In genomic region chr1:199759268-199759724, GRCh38 we compare ENCODE assay signal across 14 cellular contexts.
DNase-seq lines count a peak whose midpoint lies in the region; ATAC-seq and TF ChIP-seq lines count a peak whose summit lies in the region.
"Had no signal": no experiment of that assay in that cellular context is flagged by ENCODE, and none has a peak within 500 bp of the region (broad histone marks: within the 10 kb centered on the region; RNA-seq: fewer than 3 reads in every experiment).

No MANE protein-coding gene starts in this region.

- H3K4me3 ChIP-seq in fibroblast of the aortic adventitia (ENCODE audit: low read depth, low read length) (no peak overlapping the region), retinal pigment epithelial cell (ENCODE audit: low read length) (no peak overlapping the region), sigmoid colon (no peak overlapping the region)
- H3K4me3 ChIP-seq: body of pancreas, right lobe of liver had no signal

- H3K27ac ChIP-seq in sigmoid colon = no peak overlapping the region
- H3K27ac ChIP-seq: body of pancreas, right lobe of liver had no signal

- TF ChIP-seq CTCF in fibroblast of the aortic adventitia (IDR thresholded peaks at IDR 0.05; ENCODE audit: insufficient read depth, low read length) (no peak), retinal pigment epithelial cell (conservative IDR thresholded peaks at IDR 0.05; ENCODE audit: low read depth, low read length) (no peak), sigmoid colon (IDR thresholded peaks at IDR 0.05) (no peak)

- no peaks in the 10 kb centered on the region for H3K9me3 ChIP-seq in sigmoid colon
- H3K9me3 ChIP-seq: body of pancreas, right lobe of liver had no signal

- TF ChIP-seq EP300 in sigmoid colon (IDR thresholded peaks at IDR 0.05) = no peak

- no peaks in the 10 kb centered on the region for H3K36me3 ChIP-seq in sigmoid colon
- H3K36me3 ChIP-seq: right lobe of liver had no signal

- 47 to 77% methylated on average over 3 of the region's 3 CpGs for WGBS in sigmoid colon, 2 donors

- TF ChIP-seq POLR2A in sigmoid colon (IDR thresholded peaks at IDR 0.05) = no peak

- intact Hi-C loops in sigmoid colon (cut with DNase I) = no loop called here

- H3K27me3 ChIP-seq in sigmoid colon = no peaks in the 10 kb centered on the region
- H3K27me3 ChIP-seq: body of pancreas, right lobe of liver had no signal

- H3K4me1 ChIP-seq in sigmoid colon = no peaks in the 10 kb centered on the region
- H3K4me1 ChIP-seq: body of pancreas, right lobe of liver had no signal

- DNase-seq in HCEC 1CT = peak; percentile 76
- peak; percentile 69 for DNase-seq in RPMI7951 (ENCODE audit: low read depth)
- peak; percentile 11 for DNase-seq in fibroblast of the aortic adventitia (ENCODE audit: low read depth)
- DNase-seq in retinal pigment epithelial cell (ENCODE audit: low read depth) = peak; percentile 34
- DNase-seq in sigmoid colon = no peak
- no peak for DNase-seq in CD1c-positive myeloid dendritic cell (ENCODE audit: extremely low spot score)
- DNase-seq in GM19238 (ENCODE audit: insufficient read length, low spot score) = no peak
- DNase-seq: activated CD4-positive, alpha-beta T cell treated with anti-CD3 and anti-CD28 coated beads for 4 hours; body of pancreas; CD4-positive, CD25-positive, alpha-beta regulatory T cell; natural killer cell; right lobe of liver; substantia nigra had no signal

- ATAC-seq in GM21423 (IDR thresholded peaks at IDR 0.05; ENCODE audit: unreplicated experiment) = no peak
- ATAC-seq: body of pancreas, natural killer cell had no signal

Comparison
In these comparisons a context has a peak if more than half of its experiments do, and no peak if none do; other contexts are left out.
1. DNase-seq: peak in HCEC 1CT (single experiment), RPMI7951 (single experiment), fibroblast of the aortic adventitia (single experiment) and retinal pigment epithelial cell (single experiment); none in sigmoid colon (single experiment), CD1c-positive myeloid dendritic cell (single experiment) and GM19238 (single experiment).